ENCODE assay signal across 1 cellular context in genomic region chr18:49491857-49492693, GRCh38.
TF ChIP-seq lines count a peak whose summit lies in the region.

TSS of gene RPL17 (minus strand) at chr18:49492465.

TF ChIP-seq in GM12878, 131 proteins besides CTCF, POLR2A, EP300 and RAD21 (continued from another document and continues in another):
- TF ChIP-seq WRNIP1 (IDR thresholded peaks at IDR 0.05; ENCODE audit: borderline replicate concordance, low read depth, low read length) (no peak; the same call in 1 of the 2 replicates), BHLHE40 (IDR thresholded peaks at IDR 0.05; ENCODE audit: borderline replicate concordance in 1 of 2, low read depth in 2 of 2, low read length in 1 of 2) (peak in 1 of 2 experiments; percentile 5; a peak in 1 of 4 replicates), USF1 (IDR thresholded peaks at IDR 0.05; ENCODE audit: borderline replicate concordance, extremely low read length, insufficient read depth, low read depth, low read length) (no peak), SKIL (IDR thresholded peaks at IDR 0.05; ENCODE audit: low read depth, poor library complexity, severe bottlenecking) (no peak), NKRF (conservative IDR thresholded peaks at IDR 0.05) (peak; percentile 89), FOS (IDR thresholded peaks at IDR 0.05; ENCODE audit: borderline replicate concordance, extremely low read depth, insufficient read length) (no peak), POU2F2 (IDR thresholded peaks at IDR 0.05; ENCODE audit: borderline replicate concordance, low read depth, low read length) (peak; percentile 96), CHD2 (IDR thresholded peaks at IDR 0.05; ENCODE audit: borderline replicate concordance, low read depth, low read length) (peak; percentile 99), BRCA1 (IDR thresholded peaks at IDR 0.05; ENCODE audit: low read depth, low read length) (peak; percentile 95), ETV6 (conservative IDR thresholded peaks at IDR 0.05 in 1 of 2, IDR thresholded peaks at IDR 0.05 in 1 of 2; ENCODE audit: borderline replicate concordance in 1 of 2, low read depth in 1 of 2) (no peak), NR2C1 (IDR thresholded peaks at IDR 0.05) (no peak), ESRRA (IDR thresholded peaks at IDR 0.05; ENCODE audit: low read length) (no peak), NFIC (IDR thresholded peaks at IDR 0.05; ENCODE audit: low read depth, low read length) (peak; percentile 56; the same call in 1 of the 2 replicates), IRF3 (IDR thresholded peaks at IDR 0.05) (peak; percentile 82), YBX1 (IDR thresholded peaks at IDR 0.05) (no peak), SP1 (IDR thresholded peaks at IDR 0.05; ENCODE audit: low read depth, low read length) (no peak), E2F4 (IDR thresholded peaks at IDR 0.05; ENCODE audit: low read depth, low read length) (no peak), E2F8 (IDR thresholded peaks at IDR 0.05; ENCODE audit: low read depth, partially characterized antibody) (no peak), ATF3 (IDR thresholded peaks at IDR 0.05; ENCODE audit: borderline replicate concordance, extremely low read depth, low read depth, low read length) (no peak), RUNX3 (IDR thresholded peaks at IDR 0.05; ENCODE audit: low read length) (peak; percentile 41), CHD4 (IDR thresholded peaks at IDR 0.05) (no peak), NRF1 (conservative IDR thresholded peaks at IDR 0.05; ENCODE audit: low read depth, low read length) (no peak), ZNF217 (IDR thresholded peaks at IDR 0.05) (no peak), JUNB (IDR thresholded peaks at IDR 0.05) (peak; percentile 100), TBL1XR1 (IDR thresholded peaks at IDR 0.05; ENCODE audit: low read depth, low read length) (no peak), SREBF2 (IDR thresholded peaks at IDR 0.05; ENCODE audit: low read length) (no peak), IKZF1 (conservative IDR thresholded peaks at IDR 0.05) (peak; percentile 87), EED (IDR thresholded peaks at IDR 0.05; ENCODE audit: low read depth) (no peak), ZBTB33 (IDR thresholded peaks at IDR 0.05) (0 out of 2 replicates have a peak, but pooled peaks have one; percentile 58), IRF5 (IDR thresholded peaks at IDR 0.05; ENCODE audit: borderline replicate concordance) (peak; percentile 94), SRF (IDR thresholded peaks at IDR 0.05; ENCODE audit: low read depth in 2 of 2, low read length in 2 of 2) (0 out of 4 replicates have a peak, but pooled peaks of 1 of the 2 experiments have one; percentile 8), SIN3A (IDR thresholded peaks at IDR 0.05; ENCODE audit: low read depth, low read length) (peak; percentile 59; the same call in 1 of the 2 replicates), CBX5 (IDR thresholded peaks at IDR 0.05; ENCODE audit: low read depth) (no peak), MYC (IDR thresholded peaks at IDR 0.05; ENCODE audit: insufficient read depth, insufficient read length, insufficient replicate concordance, low read length, severe bottlenecking) (peak; percentile 90), HCFC1 (IDR thresholded peaks at IDR 0.05; ENCODE audit: low read length) (peak; percentile 71), ELK1 (IDR thresholded peaks at IDR 0.05; ENCODE audit: low read depth, low read length) (no peak), KAT2A (conservative IDR thresholded peaks at IDR 0.05; ENCODE audit: control insufficient read depth, low read depth, low read length) (0 out of 2 replicates have a peak, but pooled peaks have one; percentile 23), FOXM1 (IDR thresholded peaks at IDR 0.05; ENCODE audit: low read depth, low read length) (peak; percentile 31; the same call in 1 of the 2 replicates), NBN (IDR thresholded peaks at IDR 0.05) (peak; percentile 89), PML (IDR thresholded peaks at IDR 0.05; ENCODE audit: low read length) (peak; percentile 99), TAF1 (IDR thresholded peaks at IDR 0.05; ENCODE audit: borderline replicate concordance, low read depth, low read length) (peak; percentile 100), BCL3 (IDR thresholded peaks at IDR 0.05; ENCODE audit: borderline replicate concordance, insufficient read depth, low read depth, low read length, poor library complexity, severe bottlenecking) (no peak), RELB (IDR thresholded peaks at IDR 0.05; ENCODE audit: low read depth) (peak; percentile 77; the same call in 1 of the 2 replicates), CBFB (IDR thresholded peaks at IDR 0.05; ENCODE audit: low read depth) (peak; percentile 99)
